ENCODE assay signal across 22 cellular contexts in genomic region chr17:21025446-21025845, GRCh38. TPM values are rescaled to one million over a fixed set of nuclear protein-coding genes. Genes with fewer than 3 reads are reported as not detected.
DNase-seq lines count a peak whose midpoint lies in the region; ATAC-seq, FAIRE-seq and TF ChIP-seq lines count a peak whose summit lies in the region.
"Had no signal": no experiment of that assay in that cellular context is flagged by ENCODE, and none has a peak within 500 bp of the region (broad histone marks: within the 10 kb centered on the region; RNA-seq: fewer than 3 reads in every experiment).

No MANE protein-coding gene starts in this region.

- H3K36me3 ChIP-seq in osteoblast (ENCODE audit: insufficient read depth, low read length), result peaks cover 78% of the 10 kb centered on the region

- CTCF ChIA-PET in activated CD8-positive, alpha-beta T cell treated with anti-CD3 and anti-CD28 coated beads for 36 hours (lab: Charles Lee), result interaction anchor here (0.8 to 1.1 kb wide), 3 partner anchors 16 to 19 kb away, joined by 3 read pairs; partner anchors contain the start of gene USP22
- CTCF ChIA-PET in activated CD8-positive, alpha-beta T cell treated with anti-CD3 and anti-CD28 coated beads, Interleukin-2, amount 10 ng/mL, durations not matched to agents 7 days and 5 days (lab: Charles Lee), result no interaction called here

- POLR2A ChIA-PET in activated CD8-positive, alpha-beta T cell treated with anti-CD3 and anti-CD28 coated beads for 36 hours (lab: Charles Lee), result no interaction called here
- POLR2A ChIA-PET in activated CD8-positive, alpha-beta T cell treated with anti-CD3 and anti-CD28 coated beads, Interleukin-2, amount 10 ng/mL, durations not matched to agents 7 days and 5 days (lab: Charles Lee), result no interaction called here

- no peaks in the 10 kb centered on the region for H3K9me3 ChIP-seq in osteoblast (ENCODE audit: low read depth, low read length)
- H3K9me3 ChIP-seq: BLaER1 treated with 17β-estradiol and CSF1 and Interleukin-3, amounts not matched to agents 10 nM and 100 nM; esophagus squamous epithelium; Peyer's patch; suprapubic skin; vagina had no signal

- peaks cover 92% of the 10 kb centered on the region for H4K20me1 ChIP-seq in osteoblast (ENCODE audit: insufficient read depth, low read length)

- TF ChIP-seq CTCF in activated CD8-positive, alpha-beta T cell treated with anti-CD3 and anti-CD28 coated beads for 36 hours (IDR thresholded peaks at IDR 0.05), result no peak
- no peak for TF ChIP-seq CTCF in osteoblast (IDR thresholded peaks at IDR 0.05; ENCODE audit: extremely low read depth, low read depth, low read length)
- TF ChIP-seq CTCF in lower leg skin (IDR thresholded peaks at IDR 0.05), result no peak

- WGBS in lower leg skin, 2 donors, result 73 to 76% methylated on average over 5 of the region's 5 CpGs

- no peak for DNase-seq in activated CD8-positive, alpha-beta T cell treated with anti-CD3 and anti-CD28 coated beads for 36 hours
- DNase-seq in activated CD8-positive, alpha-beta T cell treated with anti-CD3 and anti-CD28 coated beads, Interleukin-2, amount 10 ng/mL, durations not matched to agents 7 days and 5 days, result no peak
- DNase-seq in HTR-8/SVneo (ENCODE audit: insufficient read length, low spot score) (no peak), astrocyte of the hippocampus (ENCODE audit: low read depth, low spot score) (peak; percentile 43), osteoblast (ENCODE audit: insufficient read length, low spot score, missing footprints) (no peak), HPDE6-E6E7 (ENCODE audit: extremely low spot score) (no peak), islet precursor cell (no peak), lower leg skin (ENCODE audit: low spot score in 2 of 2) (no peak)
- DNase-seq: activated CD8-positive, alpha-beta memory T cell treated with anti-CD3 and anti-CD28 coated beads, Interleukin-2, amount 50 U/mL, for 4 hours; central memory CD4-positive, alpha-beta T cell; esophagus squamous epithelium; GDM1; KBM-7; midbrain; MV-4-11; NCI-H2029; retina had no signal

- H3K27ac ChIP-seq in osteoblast (ENCODE audit: low read depth, low read length), result peak overlapping the region; percentile 65
- H3K27ac ChIP-seq: BLaER1 treated with 17β-estradiol and CSF1 and Interleukin-3, amounts not matched to agents 10 nM and 100 nM; Peyer's patch; suprapubic skin; vagina had no signal

- intact Hi-C loops in activated CD8-positive, alpha-beta T cell treated with anti-CD3 and anti-CD28 coated beads for 36 hours (cut with micrococcal nuclease), result no loop called here
- intact Hi-C loops in lower leg skin (cut with DNase I; ENCODE audit: low total_unique reads), result no loop called here

- H3K36me3 Mint-ChIP-seq in activated CD8-positive, alpha-beta T cell treated with anti-CD3 and anti-CD28 coated beads for 36 hours (ENCODE audit: low read depth), result peaks cover 52% of the 10 kb centered on the region
- H3K36me3 Mint-ChIP-seq in activated CD8-positive, alpha-beta T cell treated with anti-CD3 and anti-CD28 coated beads, Interleukin-2, amount 10 ng/mL, durations not matched to agents 7 days and 5 days (ENCODE audit: low read depth), result peaks cover 66% of the 10 kb centered on the region

- H3K4me1 Mint-ChIP-seq in activated CD8-positive, alpha-beta T cell treated with anti-CD3 and anti-CD28 coated beads for 36 hours (ENCODE audit: low read depth), result peaks cover 59% of the 10 kb centered on the region
- H3K4me1 Mint-ChIP-seq in activated CD8-positive, alpha-beta T cell treated with anti-CD3 and anti-CD28 coated beads, Interleukin-2, amount 10 ng/mL, durations not matched to agents 7 days and 5 days (ENCODE audit: low read depth), result peaks cover 56% of the 10 kb centered on the region

- no peaks in the 10 kb centered on the region for H3K27me3 ChIP-seq in osteoblast (ENCODE audit: insufficient read depth, low read length)
- H3K27me3 ChIP-seq: BLaER1 treated with 17β-estradiol and CSF1 and Interleukin-3, amounts not matched to agents 10 nM and 100 nM; esophagus squamous epithelium; Peyer's patch; suprapubic skin; vagina had no signal

- H3K4me3 Mint-ChIP-seq in activated CD8-positive, alpha-beta T cell treated with anti-CD3 and anti-CD28 coated beads for 36 hours, result no peak overlapping the region
- no peak overlapping the region for H3K4me3 Mint-ChIP-seq in activated CD8-positive, alpha-beta T cell treated with anti-CD3 and anti-CD28 coated beads, Interleukin-2, amount 10 ng/mL, durations not matched to agents 7 days and 5 days

- peak overlapping the region; percentile 7 for H3K27ac Mint-ChIP-seq in activated CD8-positive, alpha-beta T cell treated with anti-CD3 and anti-CD28 coated beads for 36 hours
- H3K27ac Mint-ChIP-seq in activated CD8-positive, alpha-beta T cell treated with anti-CD3 and anti-CD28 coated beads, Interleukin-2, amount 10 ng/mL, durations not matched to agents 7 days and 5 days, result no peak overlapping the region

- no peak overlapping the region for H2AFZ ChIP-seq in osteoblast (ENCODE audit: low read length)

- peaks cover 30% of the 10 kb centered on the region for H3K4me1 ChIP-seq in osteoblast (ENCODE audit: insufficient read depth, low read length)

- peak; percentile 91 for FAIRE-seq in HTR-8/SVneo (lab: Jason Lieb, UNC)

- H3K9me3 Mint-ChIP-seq in activated CD8-positive, alpha-beta T cell treated with anti-CD3 and anti-CD28 coated beads for 36 hours, result no peaks in the 10 kb centered on the region
- no peaks in the 10 kb centered on the region for H3K9me3 Mint-ChIP-seq in activated CD8-positive, alpha-beta T cell treated with anti-CD3 and anti-CD28 coated beads, Interleukin-2, amount 10 ng/mL, durations not matched to agents 7 days and 5 days (ENCODE audit: insufficient read depth)

- H3K27me3 Mint-ChIP-seq in activated CD8-positive, alpha-beta T cell treated with anti-CD3 and anti-CD28 coated beads for 36 hours, result no peaks in the 10 kb centered on the region
- no peaks in the 10 kb centered on the region for H3K27me3 Mint-ChIP-seq in activated CD8-positive, alpha-beta T cell treated with anti-CD3 and anti-CD28 coated beads, Interleukin-2, amount 10 ng/mL, durations not matched to agents 7 days and 5 days (ENCODE audit: low read depth)

- peak overlapping the region; percentile 33 for H3K4me2 ChIP-seq in osteoblast (ENCODE audit: insufficient read depth, low read length)

- H3K79me2 ChIP-seq in osteoblast (ENCODE audit: insufficient read depth, low read length), result peaks cover 100% of the 10 kb centered on the region

- TF ChIP-seq POLR2A in lower leg skin (IDR thresholded peaks at IDR 0.05), result no peak

- H3K4me3 ChIP-seq in osteoblast (ENCODE audit: insufficient read depth, low read length) (no peak overlapping the region), lower leg skin (ENCODE audit: low read depth, poor library complexity, severe bottlenecking) (no peak overlapping the region)
- H3K4me3 ChIP-seq: BLaER1 treated with 17β-estradiol and CSF1 and Interleukin-3, amounts not matched to agents 10 nM and 100 nM; esophagus squamous epithelium; Peyer's patch; suprapubic skin; vagina had no signal

- ATAC-seq in activated CD8-positive, alpha-beta T cell treated with anti-CD3 and anti-CD28 coated beads for 36 hours, result no peak
- ATAC-seq in activated CD8-positive, alpha-beta T cell treated with anti-CD3 and anti-CD28 coated beads, Interleukin-2, amount 10 ng/mL, durations not matched to agents 7 days and 5 days, result no peak
- ATAC-seq: left lobe of liver had no signal

RNA-seq across cellular contexts. Expression of gene USP22, which starts 17.4 kb away (rescaled TPM):
- 100 to 1,000 TPM; 149 to 153 TPM for total RNA-seq in activated CD8-positive, alpha-beta T cell treated with anti-CD3 and anti-CD28 coated beads for 36 hours
- 100 to 1,000 TPM; 138 to 148 TPM for total RNA-seq in activated CD8-positive, alpha-beta T cell treated with anti-CD3 and anti-CD28 coated beads, Interleukin-2, amount 10 ng/mL, durations not matched to agents 7 days and 5 days
- 271 and 293 TPM in 2 replicates for total RNA-seq in osteoblast
- 100 to 1,000 TPM in 3 of 4 donors, 10 to 100 TPM in 1; 74.7 to 113 (median 106) TPM for total RNA-seq in lower leg skin
